ENCODE assay signal across 24 cellular contexts in genomic region chr1:5404412-5405203, GRCh38.
"Had no signal": no experiment of that assay in that cellular context is flagged by ENCODE, and none has a peak within 500 bp of the region (broad histone marks: within the 10 kb centered on the region; RNA-seq: fewer than 3 reads in every experiment).

No MANE protein-coding gene starts in this region.

- H3K36me3 ChIP-seq: cardiac muscle cell, right atrium auricular region, spleen, thyroid gland had no signal

- DNase-seq: activated CD4-positive, alpha-beta T cell treated with anti-CD3 and anti-CD28 coated beads, Interleukin-2, amount 10 ng/mL, durations not matched to agents 24 days and 14 days; activated CD8-positive, alpha-beta memory T cell treated with anti-CD3 and anti-CD28 coated beads, Interleukin-2, amount 10 ng/mL, durations not matched to agents 7 days and 5 days; activated CD8-positive, alpha-beta T cell treated with anti-CD3 and anti-CD28 coated beads for 36 hours; activated effector memory CD4-positive, alpha-beta T cell treated with anti-CD3 and anti-CD28 coated beads, Interleukin-2, amount 50 U/mL, for 16 hours; activated naive CD4-positive, alpha-beta T cell treated with anti-CD3 and anti-CD28 coated beads, Interleukin-2, amount 10 ng/mL, durations not matched to agents 7 days and 5 days; activated T-cell treated with anti-CD3 and anti-CD28 coated beads for 4 hours; amygdala; effector CD4-positive, alpha-beta T cell; foreskin keratinocyte; natural killer cell; psoas muscle; spleen; stimulated activated CD4-positive, alpha-beta T cell treated with anti-CD3 and anti-CD28 coated beads, Interleukin-4, amount 100 ng/mL, for 24 hours; stimulated activated naive CD4-positive, alpha-beta T cell treated with Interleukin-2 at 50 U/mL for 16 hours; substantia nigra had no signal

- H3K27me3 Mint-ChIP-seq: activated CD4-positive, alpha-beta T cell treated with anti-CD3 and anti-CD28 coated beads, Interleukin-2, amount 10 ng/mL, durations not matched to agents 24 days and 14 days; activated CD8-positive, alpha-beta memory T cell treated with anti-CD3 and anti-CD28 coated beads, Interleukin-2, amount 10 ng/mL, durations not matched to agents 7 days and 5 days; activated CD8-positive, alpha-beta T cell treated with anti-CD3 and anti-CD28 coated beads for 36 hours; activated naive CD4-positive, alpha-beta T cell treated with anti-CD3 and anti-CD28 coated beads, Interleukin-2, amount 10 ng/mL, durations not matched to agents 7 days and 5 days had no signal

- H3K9me3 Mint-ChIP-seq: activated CD4-positive, alpha-beta T cell treated with anti-CD3 and anti-CD28 coated beads, Interleukin-2, amount 10 ng/mL, durations not matched to agents 24 days and 14 days; mesothelial cell of epicardium; natural killer cell had no signal

- H3K27ac ChIP-seq: cardiac muscle cell, foreskin keratinocyte, psoas muscle, right atrium auricular region, spleen, thyroid gland, VCaP had no signal

- H3K4me1 ChIP-seq: foreskin keratinocyte, psoas muscle, right atrium auricular region, spleen had no signal

- H3K27ac Mint-ChIP-seq: activated CD4-positive, alpha-beta T cell treated with anti-CD3 and anti-CD28 coated beads, Interleukin-2, amount 10 ng/mL, durations not matched to agents 24 days and 14 days; activated CD8-positive, alpha-beta memory T cell treated with anti-CD3 and anti-CD28 coated beads, Interleukin-2, amount 10 ng/mL, durations not matched to agents 7 days and 5 days; activated CD8-positive, alpha-beta T cell treated with anti-CD3 and anti-CD28 coated beads for 36 hours; activated naive CD4-positive, alpha-beta T cell treated with anti-CD3 and anti-CD28 coated beads, Interleukin-2, amount 10 ng/mL, durations not matched to agents 7 days and 5 days; mesothelial cell of epicardium; natural killer cell; T-helper 2 cell treated with Interferon-gamma antibody and Interleukin-4, amounts not matched to agents 5 μg/mL and 100 μg/mL, for 36 hours had no signal

- H3K27me3 ChIP-seq: cardiac muscle cell, foreskin keratinocyte, right atrium auricular region, thyroid gland had no signal

- H3K4me1 Mint-ChIP-seq: activated CD8-positive, alpha-beta memory T cell treated with anti-CD3 and anti-CD28 coated beads, Interleukin-2, amount 10 ng/mL, durations not matched to agents 7 days and 5 days; natural killer cell had no signal

- H3K4me3 Mint-ChIP-seq: activated CD4-positive, alpha-beta T cell treated with anti-CD3 and anti-CD28 coated beads, Interleukin-2, amount 10 ng/mL, durations not matched to agents 24 days and 14 days; activated CD8-positive, alpha-beta memory T cell treated with anti-CD3 and anti-CD28 coated beads, Interleukin-2, amount 10 ng/mL, durations not matched to agents 7 days and 5 days; activated CD8-positive, alpha-beta T cell treated with anti-CD3 and anti-CD28 coated beads for 36 hours; activated naive CD4-positive, alpha-beta T cell treated with anti-CD3 and anti-CD28 coated beads, Interleukin-2, amount 10 ng/mL, durations not matched to agents 7 days and 5 days; mesothelial cell of epicardium; natural killer cell; T-helper 2 cell treated with Interferon-gamma antibody and Interleukin-4, amounts not matched to agents 5 μg/mL and 100 μg/mL, for 36 hours had no signal

- H3K4me3 ChIP-seq: cardiac muscle cell, lung, psoas muscle, right atrium auricular region, spleen, thyroid gland had no signal

- ATAC-seq: activated CD4-positive, CD25-positive, alpha-beta regulatory T cell treated with anti-CD3 and anti-CD28 coated beads, Interleukin-2, amount 50 U/mL, for 24 hours; activated CD8-positive, alpha-beta memory T cell treated with anti-CD3 and anti-CD28 coated beads, Interleukin-2, amount 10 ng/mL, durations not matched to agents 7 days and 5 days; activated CD8-positive, alpha-beta T cell treated with anti-CD3 and anti-CD28 coated beads for 36 hours; foreskin keratinocyte; left lobe of liver; natural killer cell; psoas muscle had no signal
